9 cellular contexts compared by ENCODE assay signal in genomic region chr14:36582011-36582873, GRCh38. TPM values are rescaled to one million over a fixed set of nuclear protein-coding genes. Genes with fewer than 3 reads are reported as not detected.
A peak's percentile ranks its signal among the peaks of the same experiment; 100 is the strongest.
DNase-seq lines count a peak whose midpoint lies in the region; TF ChIP-seq lines count a peak whose summit lies in the region.
"Had no signal": no experiment of that assay in that cellular context is flagged by ENCODE, and none has a peak within 500 bp of the region (broad histone marks: within the 10 kb centered on the region; RNA-seq: fewer than 3 reads in every experiment).

Gene NKX2-8 (minus strand): TSS chr14:36582614. CDS start chr14:36582389, 225 bp downstream.

- peak within 1 kb of the TSS; percentile 69 for H3K4me3 Mint-ChIP-seq in glutamatergic neuron (ENCODE audit: unreplicated experiment)

- no peak within 1 kb of the TSS for H3K27ac Mint-ChIP-seq in glutamatergic neuron (ENCODE audit: unreplicated experiment)

- H3K36me3 Mint-ChIP-seq in glutamatergic neuron (ENCODE audit: unreplicated experiment): no peaks in the 10 kb centered on the region

- H3K27me3 Mint-ChIP-seq in glutamatergic neuron (ENCODE audit: unreplicated experiment): peaks cover 33% of the 10 kb centered on the region

- peak within 1 kb of the TSS; percentile 44 for H3K4me3 ChIP-seq in skeletal muscle cell (ENCODE audit: low read depth, low read length)

- H3K4me1 Mint-ChIP-seq in glutamatergic neuron (ENCODE audit: low read depth, unreplicated experiment): peaks cover 2% of the 10 kb centered on the region

- DNase-seq in GM20000 (ENCODE audit: low spot score): peak; percentile 25
- DNase-seq in NCI-H748 treated with DMSO at 0.1 percent for 48 hours (lab: John Stamatoyannopoulos, UW): peak; percentile 53
- DNase-seq in glutamatergic neuron: peak; percentile 22
- no peak for DNase-seq in skeletal muscle cell (ENCODE audit: low read depth)
- no peak for DNase-seq in iPS-NIHi7 (ENCODE audit: extremely low spot score)
- no peak for DNase-seq in SHP77 (lab: John Stamatoyannopoulos, UW)
- no peak for DNase-seq in activated naive CD4-positive, alpha-beta T cell (lab: John Stamatoyannopoulos, UW)
- DNase-seq: amygdala, NCI-H524 treated with DMSO at 0.1 percent for 48 hours had no signal

- peaks cover 6% of the 10 kb centered on the region for H3K9me3 Mint-ChIP-seq in glutamatergic neuron (ENCODE audit: unreplicated experiment)

- TF ChIP-seq CTCF in GM20000 (IDR thresholded peaks at IDR 0.05; ENCODE audit: extremely low read depth, missing control alignments) (no peak), glutamatergic neuron (IDR thresholded peaks at IDR 0.05; ENCODE audit: partially characterized antibody, unreplicated experiment) (no peak)

RNA-seq across cellular contexts. Expression of gene NKX2-8, which starts in this region (rescaled TPM):
- not detected for total RNA-seq in glutamatergic neuron (ENCODE audit: unreplicated experiment)

Comparison
In these comparisons a context has a peak if more than half of its experiments do, and no peak if none do; other contexts are left out.
1. Peak in DNase-seq in glutamatergic neuron; RNA of the gene not detected or under 1 TPM.
2. DNase-seq: peak in GM20000 (single experiment) and NCI-H748 treated with DMSO at 0.1 percent for 48 hours (single experiment); none in skeletal muscle cell (single experiment), iPS-NIHi7 (single experiment), SHP77 (0 of 2) and activated naive CD4-positive, alpha-beta T cell (0 of 4).